26 cellular contexts compared by ENCODE assay signal in genomic region chr7:151255390-151255789, GRCh38. TPM values are rescaled to one million over a fixed set of nuclear protein-coding genes. Genes with fewer than 3 reads are reported as not detected.
"Had no signal": no experiment of that assay in that cellular context is flagged by ENCODE, and none has a peak within 500 bp of the region (broad histone marks: within the 10 kb centered on the region; RNA-seq: fewer than 3 reads in every experiment).

No MANE protein-coding gene starts in this region.

- H3K27ac ChIP-seq: Peyer's patch, RWPE1, SJSA1 had no signal

- H3K36me3 ChIP-seq: Peyer's patch had no signal

- H3K4me3 ChIP-seq: Peyer's patch, SJSA1 had no signal

- ATAC-seq: activated CD4-positive, CD25-positive, alpha-beta regulatory T cell treated with anti-CD3 and anti-CD28 coated beads, Interleukin-2, amount 50 U/mL, for 24 hours; activated CD8-positive, alpha-beta T cell treated with anti-CD3 and anti-CD28 coated beads for 36 hours; activated T-cell treated with anti-CD3 and anti-CD28 coated beads, Interleukin-2, amount 50 U/mL, for 72 hours; SK-N-SH treated with all-trans-retinoic acid at 6 μM for 48 hours had no signal

- DNase-seq: activated CD4-positive, alpha-beta T cell treated with anti-CD3 and anti-CD28 coated beads for 4 hours; activated CD8-positive, alpha-beta memory T cell treated with anti-CD3 and anti-CD28 coated beads, Interleukin-2, amount 50 U/mL, for 4 hours; activated CD8-positive, alpha-beta T cell treated with anti-CD3 and anti-CD28 coated beads for 36 hours; activated gamma-delta T cell treated with Interleukin-2 at 50 U/mL for 16 hours; activated naive CD4-positive, alpha-beta T cell treated with anti-CD3 and anti-CD28 coated beads, Interleukin-2, amount 10 ng/mL, durations not matched to agents 7 days and 5 days; activated naive CD8-positive, alpha-beta T cell treated with anti-CD3 and anti-CD28 coated beads for 36 hours; activated T-cell treated with anti-CD3 and anti-CD28 coated beads, Interleukin-2, amount 50 U/mL, for 72 hours; KG1; NCI-H1048; NCI-H1930; NCI-H2171; NCI-H2227 treated with DMSO at 0.1 percent for 48 hours; NCI-H446 treated with DMSO at 0.1 percent for 48 hours; NCI-H526 treated with DMSO at 0.1 percent for 48 hours; SHP77; SW 1271 had no signal

- H3K27me3 ChIP-seq: Peyer's patch, SJSA1 had no signal

- H3K9me3 ChIP-seq: Peyer's patch, SJSA1 had no signal

RNA-seq across cellular contexts. Expression of gene H2BK1, which starts 45.1 kb away (rescaled TPM):
- total RNA-seq: activated CD8-positive, alpha-beta T cell treated with anti-CD3 and anti-CD28 coated beads for 36 hours; activated naive CD8-positive, alpha-beta T cell treated with anti-CD3 and anti-CD28 coated beads for 36 hours; activated T-helper 2 cell treated with anti-CD3 and anti-CD28 coated beads, Interferon-gamma antibody, Interleukin-2, Interleukin-4, amounts not matched to agents 10 μg/mL and 5 μg/mL and 100 μg/mL, durations not matched to agents 14 hours and 24 hours and 36 hours; cardiac septum; LHCN-M2; M059J; Peyer's patch; SJSA1 had no signal
- polyA plus RNA-seq: adipose tissue had no signal
